30 cellular contexts compared by ENCODE assay signal in genomic region chr15:33424025-33424424, GRCh38.
"Had no signal": no experiment of that assay in that cellular context is flagged by ENCODE, and none has a peak within 500 bp of the region (broad histone marks: within the 10 kb centered on the region; RNA-seq: fewer than 3 reads in every experiment).

No MANE protein-coding gene starts in this region.

- H3K27me3 ChIP-seq: adrenal gland, ascending aorta, brain microvascular endothelial cell, breast epithelium, cardiac muscle cell had no signal

- H3K36me3 ChIP-seq: adrenal gland, ascending aorta, brain microvascular endothelial cell, breast epithelium, cardiac muscle cell had no signal

- H3K9me3 ChIP-seq: adrenal gland, ascending aorta, body of pancreas, breast epithelium had no signal

- DNase-seq: activated effector memory CD4-positive, alpha-beta T cell treated with anti-CD3 and anti-CD28 coated beads, Interleukin-2, amount 50 U/mL, for 16 hours; activated effector memory CD4-positive, alpha-beta T cell treated with Interleukin-2 at 50 U/mL for 16 hours; activated gamma-delta T cell; activated gamma-delta T cell treated with Interleukin-2 at 50 U/mL for 16 hours; activated naive CD4-positive, alpha-beta T cell; activated naive CD4-positive, alpha-beta T cell treated with anti-CD3 and anti-CD28 coated beads for 36 hours; activated naive CD4-positive, alpha-beta T cell treated with anti-CD3 and anti-CD28 coated beads, Interleukin-2, amount 10 ng/mL, durations not matched to agents 7 days and 5 days; activated naive CD4-positive, alpha-beta T cell treated with anti-CD3 and anti-CD28 coated beads, Interleukin-2, amount 50 U/mL, for 16 hours; activated naive CD4-positive, alpha-beta T cell treated with Interleukin-2 at 50 U/mL for 16 hours; activated naive CD8-positive, alpha-beta T cell treated with anti-CD3 and anti-CD28 coated beads for 36 hours; activated naive CD8-positive, alpha-beta T cell treated with anti-CD3 and anti-CD28 coated beads, Interleukin-2, amount 10 ng/mL, durations not matched to agents 7 days and 5 days; activated naive CD8-positive, alpha-beta T cell treated with anti-CD3 and anti-CD28 coated beads, Interleukin-2, amount 50 U/mL, for 24 hours; activated T-cell treated with anti-CD3 and anti-CD28 coated beads, Interleukin-2, amount 50 U/mL, for 1 hour; activated T-cell treated with anti-CD3 and anti-CD28 coated beads, Interleukin-2, amount 50 U/mL, for 24 hours; activated T-cell treated with anti-CD3 and anti-CD28 coated beads, Interleukin-2, amount 50 U/mL, for 4 hours; activated T-cell treated with anti-CD3 and anti-CD28 coated beads, Interleukin-2, amount 50 U/mL, for 48 hours; activated T-cell treated with anti-CD3 and anti-CD28 coated beads, Interleukin-2, amount 50 U/mL, for 72 hours; adrenal gland; amniotic stem cell; amygdala; anterior cingulate cortex; aorta; body of pancreas; brain microvascular endothelial cell; caudate nucleus; central memory CD4-positive, alpha-beta T cell; cerebellar nuclear complex had no signal

- H3K4me3 ChIP-seq: adrenal gland, ascending aorta, body of pancreas, breast epithelium, cardiac muscle cell had no signal

- H3K27ac ChIP-seq: adrenal gland, ascending aorta, body of pancreas, brain microvascular endothelial cell, breast epithelium, cardiac muscle cell had no signal

- H3K4me1 ChIP-seq: adrenal gland, ascending aorta, body of pancreas had no signal
